Comparison of ENCODE assay signal across 12 cellular contexts in the genomic region with DNA sequence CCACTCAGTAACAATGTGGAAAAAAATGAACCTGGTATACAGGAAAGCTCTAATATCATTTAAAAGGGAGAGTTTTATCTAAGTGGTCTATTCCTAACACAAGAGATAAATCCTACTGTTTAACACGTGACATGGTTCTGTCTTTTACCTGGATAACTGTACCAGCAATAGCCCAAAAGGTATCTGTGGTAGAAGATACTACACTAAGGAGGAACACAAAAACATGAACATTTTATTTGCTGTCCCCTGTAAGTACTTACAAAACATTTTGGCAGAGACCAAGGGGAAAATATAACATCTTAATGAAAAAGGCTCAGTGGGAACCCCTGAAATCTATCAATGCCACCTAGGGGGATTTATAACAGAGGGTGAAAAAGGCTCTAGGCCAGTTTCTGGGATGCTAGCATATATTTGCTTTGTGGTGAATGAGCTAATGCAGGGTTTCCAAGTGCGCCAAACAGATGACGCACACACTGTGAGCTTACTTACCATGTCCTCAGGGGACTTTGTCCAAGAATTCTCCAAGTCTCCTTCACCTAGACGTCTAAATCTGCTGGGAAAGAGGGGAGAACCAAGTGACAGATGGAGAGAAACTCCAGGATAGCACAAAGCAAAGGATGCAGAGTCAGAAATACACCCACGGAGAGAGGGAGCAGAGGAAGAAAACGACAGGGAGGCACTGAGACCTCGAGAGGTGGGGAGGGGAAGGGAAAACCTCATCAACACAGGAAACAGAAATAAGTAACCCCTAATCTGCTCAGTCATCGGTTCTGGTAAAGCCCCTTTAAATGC.
A peak's percentile ranks its signal among the peaks of the same experiment; 100 is the strongest.
DNase-seq lines count a peak whose midpoint lies in the region; ATAC-seq and TF ChIP-seq lines count a peak whose summit lies in the region.
"Had no signal": no experiment of that assay in that cellular context is flagged by ENCODE, and none has a peak within 500 bp of the region (broad histone marks: within the 10 kb centered on the region; RNA-seq: fewer than 3 reads in every experiment).

No MANE protein-coding gene starts in this region.

- H2AFZ ChIP-seq in GM23248 (peak overlapping the region; percentile 75), smooth muscle cell (ENCODE audit: low read depth) (no peak overlapping the region)

- H3K4me3 ChIP-seq in GM23248 (peak overlapping the region; percentile 51), epithelial cell of proximal tubule (ENCODE audit: low read depth, low read length) (no peak overlapping the region), smooth muscle cell (no peak overlapping the region)
- H3K4me3 ChIP-seq: K562, left ventricle myocardium inferior had no signal

- H3K4me2 ChIP-seq in GM23248 (ENCODE audit: unreplicated experiment) = peak overlapping the region; percentile 69
- peak overlapping the region; percentile 34 for H3K4me2 ChIP-seq in smooth muscle cell

- no peaks in the 10 kb centered on the region for H3K36me3 ChIP-seq in GM23248 (ENCODE audit: low read depth)
- H3K36me3 ChIP-seq in smooth muscle cell (ENCODE audit: low read depth) = no peaks in the 10 kb centered on the region
- H3K36me3 ChIP-seq: left ventricle myocardium inferior had no signal

- H4K20me1 ChIP-seq in GM23248 (ENCODE audit: insufficient read depth) = no peaks in the 10 kb centered on the region
- H4K20me1 ChIP-seq in smooth muscle cell (ENCODE audit: low read depth) = no peaks in the 10 kb centered on the region

- WGBS in GM23248 (ENCODE audit: low coverage in 1 of 2, low lambda C conversion rate in 2 of 2, missing lambda C conversion rate in 2 of 2), 2 experiments = 24 to 26% methylated on average over 8 of the region's 8 CpGs
- WGBS in smooth muscle cell (ENCODE audit: low lambda C conversion rate) = 39% methylated on average over 8 of the region's 8 CpGs

- ATAC-seq in HG03457 (IDR thresholded peaks at IDR 0.05; ENCODE audit: unreplicated experiment) (no peak), GM19467 (IDR thresholded peaks at IDR 0.05; ENCODE audit: unreplicated experiment) (no peak), HG03196 (IDR thresholded peaks at IDR 0.05; ENCODE audit: unreplicated experiment) (no peak)
- ATAC-seq: K562 had no signal

- H3K4me1 ChIP-seq in GM23248 (ENCODE audit: insufficient read depth) (peaks cover 22% of the 10 kb centered on the region), smooth muscle cell (ENCODE audit: low read depth) (no peaks in the 10 kb centered on the region)
- H3K4me1 ChIP-seq: left ventricle myocardium inferior had no signal

- H3F3A ChIP-seq in GM23248 (ENCODE audit: insufficient read depth) (peaks cover 18% of the 10 kb centered on the region), smooth muscle cell (ENCODE audit: low read depth) (no peaks in the 10 kb centered on the region)

- H3K79me2 ChIP-seq in GM23248 (ENCODE audit: insufficient read depth) (no peaks in the 10 kb centered on the region), smooth muscle cell (ENCODE audit: low read depth) (no peaks in the 10 kb centered on the region)

- H3K27ac ChIP-seq in GM23248 = peak overlapping the region; percentile 86
- H3K27ac ChIP-seq in smooth muscle cell (ENCODE audit: low read depth) = peak overlapping the region; percentile 32
- H3K27ac ChIP-seq: left ventricle myocardium inferior had no signal

- H3K9ac ChIP-seq in GM23248 (peak overlapping the region; percentile 67), smooth muscle cell (ENCODE audit: low read depth) (no peak overlapping the region)

- DNase-seq in GM23248 (peak; percentile 92), RPMI7951 (ENCODE audit: low read depth) (peak; percentile 99), epithelial cell of proximal tubule (ENCODE audit: low read depth) (peak; percentile 65), smooth muscle cell (lab: John Stamatoyannopoulos, UW; ENCODE audit: unreplicated experiment) (no peak)
- DNase-seq in activated naive CD4-positive, alpha-beta T cell (lab: John Stamatoyannopoulos, UW) = no peak
- DNase-seq: left ventricle myocardium inferior, NCI-H446, T-helper 2 cell had no signal

- H3K27me3 ChIP-seq in GM23248 (replicated peaks; ENCODE audit: insufficient read depth) = no peaks in the 10 kb centered on the region
- peaks cover 19% of the 10 kb centered on the region for H3K27me3 ChIP-seq in smooth muscle cell (ENCODE audit: low read depth)

- in situ Hi-C loops in GM23248 (cut with MboI) = no loop called here

- no peak for TF ChIP-seq CTCF in epithelial cell of proximal tubule (conservative IDR thresholded peaks at IDR 0.05; ENCODE audit: low read depth, low read length)
- TF ChIP-seq CTCF in smooth muscle cell (IDR thresholded peaks at IDR 0.05; ENCODE audit: borderline replicate concordance, insufficient read depth, poor library complexity, severe bottlenecking) = no peak

- no peaks in the 10 kb centered on the region for H3K9me3 ChIP-seq in GM23248 (ENCODE audit: low read depth)
- no peaks in the 10 kb centered on the region for H3K9me3 ChIP-seq in smooth muscle cell (replicated peaks; ENCODE audit: low read depth)
- H3K9me3 ChIP-seq: left ventricle myocardium inferior had no signal

- no peaks in the 10 kb centered on the region for H3K9me2 ChIP-seq in GM23248 (ENCODE audit: insufficient read depth)

Comparison
In these comparisons a context has a peak if more than half of its experiments do, and no peak if none do; other contexts are left out.
1. DNase-seq: peak in GM23248 (single experiment), RPMI7951 (single experiment) and epithelial cell of proximal tubule (single experiment); none in smooth muscle cell (single experiment) and activated naive CD4-positive, alpha-beta T cell (0 of 4).